In genomic region chr5:143152445-143152844, GRCh38 we compare ENCODE assay signal across 26 cellular contexts.
DNase-seq lines count a peak whose midpoint lies in the region; ATAC-seq and TF ChIP-seq lines count a peak whose summit lies in the region.
"Had no signal": no experiment of that assay in that cellular context is flagged by ENCODE, and none has a peak within 500 bp of the region (broad histone marks: within the 10 kb centered on the region; RNA-seq: fewer than 3 reads in every experiment).

No MANE protein-coding gene starts in this region.

- H3K4me1 ChIP-seq in SJSA1 (replicated peaks) = peaks cover 48% of the 10 kb centered on the region
- H3K4me1 ChIP-seq in osteoblast (ENCODE audit: insufficient read depth, low read length) = peaks cover 58% of the 10 kb centered on the region
- H3K4me1 ChIP-seq in thoracic aorta (ENCODE audit: control insufficient read depth in 1 of 2, low read depth in 2 of 2) = peaks cover 41 to 63% of the 10 kb centered on the region in 2 donors
- H3K4me1 ChIP-seq in heart left ventricle = peaks cover 0 to 43% (median 31%) of the 10 kb centered on the region in 12 donors
- H3K4me1 ChIP-seq: HAP-1 had no signal

- 94 to 99% (median 96%) methylated on average over 2 of the region's 2 CpGs for WGBS in heart left ventricle, 4 donors

- no peaks in the 10 kb centered on the region for H4K20me1 ChIP-seq in osteoblast (ENCODE audit: insufficient read depth, low read length)

- TF ChIP-seq CTCF in coronary artery (IDR thresholded peaks at IDR 0.05) (no peak), osteoblast (IDR thresholded peaks at IDR 0.05; ENCODE audit: extremely low read depth, low read depth, low read length) (no peak), thoracic aorta (IDR thresholded peaks at IDR 0.05) (no peak), heart left ventricle (IDR thresholded peaks at IDR 0.05) (no peak)

- no peak overlapping the region for H3K4me2 ChIP-seq in osteoblast (ENCODE audit: insufficient read depth, low read length)
- H3K4me2 ChIP-seq: PC-9 had no signal

- H3K36me3 ChIP-seq in SJSA1 (0 out of 2 replicates have a peak, but pooled peaks cover 2% of the 10 kb centered on the region), osteoblast (ENCODE audit: insufficient read depth, low read length) (no peaks in the 10 kb centered on the region), thoracic aorta (no peaks in the 10 kb centered on the region), heart left ventricle (peaks cover 0 to 42% (median 20%) of the 10 kb centered on the region in 9 donors)
- H3K36me3 ChIP-seq: HAP-1 had no signal

- no peak overlapping the region for H2AFZ ChIP-seq in osteoblast (ENCODE audit: low read length)
- H2AFZ ChIP-seq: PC-9 had no signal

- intact Hi-C loops in heart left ventricle (cut with DNase I) = no loop called here

- H3K27ac ChIP-seq in SJSA1 (peak overlapping the region; percentile 95; the same call in 1 of the 2 replicates), coronary artery (peak overlapping the region; percentile 76 to 90), osteoblast (ENCODE audit: low read depth, low read length) (peak overlapping the region; percentile 93), thoracic aorta (peak overlapping the region; percentile 44 to 76), heart left ventricle (peak overlapping the region in 3 of 12 donors; percentile 50 to 71 (median 51))
- H3K27ac ChIP-seq: BLaER1 treated with 17β-estradiol and CSF1 and Interleukin-3, amounts not matched to agents 10 nM and 100 nM; PC-9; SJCRH30 had no signal

- H3K27me3 ChIP-seq in SJSA1 (replicated peaks) = no peaks in the 10 kb centered on the region
- H3K27me3 ChIP-seq in osteoblast (ENCODE audit: insufficient read depth, low read length) = no peaks in the 10 kb centered on the region
- H3K27me3 ChIP-seq in thoracic aorta (replicated peaks; ENCODE audit: insufficient read depth) = no peaks in the 10 kb centered on the region
- H3K27me3 ChIP-seq in heart left ventricle = no peaks in the 10 kb centered on the region
- H3K27me3 ChIP-seq: BLaER1 treated with 17β-estradiol and CSF1 and Interleukin-3, amounts not matched to agents 10 nM and 100 nM; SJCRH30 had no signal

- no peak for ATAC-seq in thoracic aorta (ENCODE audit: insufficient number of reproducible peaks, low FRiP score, low read depth)
- no peak for ATAC-seq in heart left ventricle
- ATAC-seq: Right ventricle myocardium inferior had no signal

- DNase-seq in SJSA1 (ENCODE audit: low read depth in 1 of 2, low spot score in 2 of 2) (no peak), coronary artery (ENCODE audit: low spot score) (no peak), osteoblast (ENCODE audit: insufficient read length, low spot score, missing footprints) (no peak), thoracic aorta (ENCODE audit: low spot score) (no peak), heart left ventricle (no peak), NCI-H2081 treated with DMSO at 0.1 percent for 48 hours (lab: John Stamatoyannopoulos, UW) (no peak)
- DNase-seq in stimulated activated CD4-positive, alpha-beta T cell treated with anti-CD3 and anti-CD28 coated beads, Interleukin-2, amount 100 ng/mL, for 24 hours = no peak
- DNase-seq in activated CD4-positive, alpha-beta T cell treated with anti-CD3 and anti-CD28 coated beads for 48 hours = no peak
- DNase-seq: AML-193; CD4-positive, alpha-beta T cell; DMS79; EL; GDM1; GOT3; HFFc6; MV-4-11; NCI-H1105 treated with DMSO at 0.1 percent for 48 hours; NCI-H146; NCI-H2029; NCI-H446 treated with DMSO at 0.1 percent for 48 hours; NCI-H526 treated with DMSO at 0.1 percent for 48 hours; PC-9; SJCRH30 had no signal

- no peak for TF ChIP-seq POLR2A in heart left ventricle (IDR thresholded peaks at IDR 0.05)

- no peaks in the 10 kb centered on the region for H3K79me2 ChIP-seq in osteoblast (ENCODE audit: insufficient read depth, low read length)

- H3K4me3 ChIP-seq in SJSA1 (no peak overlapping the region), coronary artery (no peak overlapping the region), osteoblast (ENCODE audit: insufficient read depth, low read length) (no peak overlapping the region), thoracic aorta (no peak overlapping the region), heart left ventricle (no peak overlapping the region)
- H3K4me3 ChIP-seq: BLaER1 treated with 17β-estradiol and CSF1 and Interleukin-3, amounts not matched to agents 10 nM and 100 nM; HAP-1; PC-9; SJCRH30 had no signal

- H3K9me3 ChIP-seq in SJSA1 (replicated peaks) (no peaks in the 10 kb centered on the region), osteoblast (ENCODE audit: low read depth, low read length) (no peaks in the 10 kb centered on the region), thoracic aorta (no peaks in the 10 kb centered on the region), heart left ventricle (no peaks in the 10 kb centered on the region)
- H3K9me3 ChIP-seq: HAP-1, SJCRH30 had no signal
